ENCODE assay signal across 17 cellular contexts in genomic region chr18:987325-988186, GRCh38.
DNase-seq lines count a peak whose midpoint lies in the region; ATAC-seq, FAIRE-seq and TF ChIP-seq lines count a peak whose summit lies in the region.
"Had no signal": no experiment of that assay in that cellular context is flagged by ENCODE, and none has a peak within 500 bp of the region (broad histone marks: within the 10 kb centered on the region; RNA-seq: fewer than 3 reads in every experiment).

No MANE protein-coding gene starts in this region.

- no peaks in the 10 kb centered on the region for H3K9me3 ChIP-seq in ascending aorta
- H3K9me3 ChIP-seq: Caco-2 had no signal

- peaks cover 6 to 15% of the 10 kb centered on the region in 2 donors for H3K4me1 ChIP-seq in ascending aorta
- H3K4me1 ChIP-seq: Caco-2 had no signal

- H3K4me1 Mint-ChIP-seq in MCF 10A (ENCODE audit: insufficient read depth, unreplicated experiment): no peaks in the 10 kb centered on the region
- H3K4me1 Mint-ChIP-seq: naive thymus-derived CD8-positive, alpha-beta T cell had no signal

- CTCF ChIA-PET in MCF 10A (lab: Yijun Ruan, JAX): interaction anchor here (0.7 kb wide), 1 partner anchor 598 kb away, joined by 3 read pairs; no protein-coding TSS in a partner anchor

- H3K27ac Mint-ChIP-seq in MCF 10A (ENCODE audit: low read depth, unreplicated experiment): no peak overlapping the region
- H3K27ac Mint-ChIP-seq: naive thymus-derived CD8-positive, alpha-beta T cell had no signal

- H3K36me3 ChIP-seq in ascending aorta: no peaks in the 10 kb centered on the region

- H3K4me3 Mint-ChIP-seq in MCF 10A (ENCODE audit: unreplicated experiment): no peak overlapping the region
- H3K4me3 Mint-ChIP-seq: naive thymus-derived CD8-positive, alpha-beta T cell had no signal

- H3K27me3 ChIP-seq in ascending aorta: no peaks in the 10 kb centered on the region

- no peaks in the 10 kb centered on the region for H3K36me3 Mint-ChIP-seq in MCF 10A (ENCODE audit: insufficient read depth, unreplicated experiment)
- H3K36me3 Mint-ChIP-seq: naive thymus-derived CD8-positive, alpha-beta T cell had no signal

- H3K27ac ChIP-seq in ascending aorta: peak overlapping the region; percentile 41 to 43
- H3K27ac ChIP-seq: skin epidermis had no signal

- intact Hi-C loops in ascending aorta (cut with DNase I): no loop called here
- intact Hi-C loops in left cardiac atrium (cut with DNase I): no loop called here
- intact Hi-C loops in MCF 10A (cut with micrococcal nuclease): no loop called here

- no peak for TF ChIP-seq CTCF in ascending aorta (IDR thresholded peaks at IDR 0.05)
- TF ChIP-seq CTCF in MCF 10A (IDR thresholded peaks at IDR 0.05; ENCODE audit: unreplicated experiment): no peak

- DNase-seq in HS-5 (ENCODE audit: low read depth): peak; percentile 30
- DNase-seq in ascending aorta (ENCODE audit: low spot score in 2 of 2): no peak
- peak; percentile 34 for DNase-seq in left cardiac atrium
- DNase-seq in urothelium cell line (ENCODE audit: low spot score): no peak
- no peak for DNase-seq in SHP77 treated with DMSO at 0.1 percent for 48 hours (lab: John Stamatoyannopoulos, UW)
- DNase-seq in MV-4-11 (lab: John Stamatoyannopoulos, UW): no peak
- no peak for DNase-seq in MCF 10A (ENCODE audit: unreplicated experiment)
- DNase-seq: activated naive CD4-positive, alpha-beta T cell treated with Interleukin-2 at 50 U/mL for 16 hours; Caco-2; cortex of kidney; foreskin fibroblast; naive thymus-derived CD8-positive, alpha-beta T cell; NCI-H1092 treated with DMSO at 0.1 percent for 48 hours; NCI-H510A; T1000 had no signal

- H3K9me3 Mint-ChIP-seq in MCF 10A (ENCODE audit: unreplicated experiment): peaks cover 7% of the 10 kb centered on the region

- peak; percentile 82 to 97 for ATAC-seq in left cardiac atrium
- ATAC-seq: naive thymus-derived CD8-positive, alpha-beta T cell had no signal

- no peaks in the 10 kb centered on the region for H3K27me3 Mint-ChIP-seq in MCF 10A (ENCODE audit: insufficient read depth, unreplicated experiment)

- POLR2A ChIA-PET in MCF 10A (lab: Yijun Ruan, JAX): no interaction called here

- FAIRE-seq in urothelium cell line (lab: Jason Lieb, UNC): peak; percentile 98
- FAIRE-seq: keratinocyte had no signal

- no TSS peak for BruUV-seq in MCF 10A (replicated peaks; lab: Mats Ljungman, UMichigan)

- peak overlapping the region in 1 of 2 donors; percentile 29 for H3K4me3 ChIP-seq in ascending aorta
- H3K4me3 ChIP-seq: skin epidermis had no signal

Comparison
In these comparisons a context has a peak if more than half of its experiments do, and no peak if none do; other contexts are left out.
1. DNase-seq: peak in HS-5 (single experiment) and left cardiac atrium (single experiment); none in ascending aorta (0 of 2), urothelium cell line (single experiment), SHP77 treated with DMSO at 0.1 percent for 48 hours (single experiment), MV-4-11 (single experiment) and MCF 10A (single experiment).